ENCODE assay signal across 8 cellular contexts in the genomic region with DNA sequence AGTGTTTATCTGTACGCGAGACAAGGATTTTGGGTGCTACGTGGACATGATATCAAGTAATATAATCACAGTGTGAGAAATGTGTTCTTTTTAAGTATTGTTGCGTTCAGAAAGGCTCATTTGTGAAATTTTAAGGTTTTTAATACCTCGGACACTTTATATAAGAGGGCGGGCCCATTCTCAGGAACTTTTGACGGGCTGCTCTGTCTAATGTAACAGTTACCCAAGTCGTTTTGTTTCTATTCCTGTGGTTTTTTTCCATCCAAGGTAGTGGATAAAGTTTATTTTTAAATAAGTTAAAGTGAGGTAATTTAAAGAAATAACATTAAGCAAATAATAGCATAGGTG. TPM values are rescaled to one million over a fixed set of nuclear protein-coding genes. Genes with fewer than 3 reads are reported as not detected.
DNase-seq lines count a peak whose midpoint lies in the region; FAIRE-seq and TF ChIP-seq lines count a peak whose summit lies in the region.

No MANE protein-coding gene starts in this region.

- H3K9ac ChIP-seq in astrocyte (ENCODE audit: low read length) (peak overlapping the region; percentile 98), liver (ENCODE audit: low read depth in 1 of 2, low read length in 2 of 2) (peak overlapping the region; percentile 90 to 100)

- H3K4me3 ChIP-seq in astrocyte (ENCODE audit: insufficient read depth, low read depth, low read length) (peak overlapping the region; percentile 92), liver (ENCODE audit: low read depth in 1 of 3, low read length in 3 of 3) (peak overlapping the region; percentile 82 to 96 (median 90)), thymus (ENCODE audit: low read length) (peak overlapping the region; percentile 78)

- under 1% methylated on average over 8 of the region's 8 CpGs for WGBS in liver
- WGBS in thymus: 1% methylated on average over 8 of the region's 8 CpGs

- no peak for TF ChIP-seq CTCF in astrocyte (IDR thresholded peaks at IDR 0.05; ENCODE audit: insufficient read depth, low read depth, low read length)
- TF ChIP-seq CTCF in liver (IDR thresholded peaks at IDR 0.05; ENCODE audit: low read depth, low read length, missing input control): no peak
- no peak for TF ChIP-seq CTCF in GM10266 (IDR thresholded peaks at IDR 0.05; ENCODE audit: control insufficient read depth, insufficient read depth, low read depth, missing control alignments)

- POLR2A ChIA-PET in activated CD4-positive, alpha-beta T cell treated with anti-CD3 and anti-CD28 coated beads, Interleukin-2, amount 10 ng/mL, durations not matched to agents 7 days and 5 days (lab: Charles Lee): no interaction called here

- H3K4me1 ChIP-seq in astrocyte (ENCODE audit: insufficient read depth, low read length) (peaks cover 23% of the 10 kb centered on the region), liver (ENCODE audit: control insufficient read depth in 4 of 4, insufficient read depth in 4 of 4, low read length in 3 of 4) (peaks cover 8 to 22% (median 17%) of the 10 kb centered on the region in 4 donors), thymus (ENCODE audit: control insufficient read depth, insufficient read depth, low read length) (peaks cover 6% of the 10 kb centered on the region)

- H3K79me2 ChIP-seq in astrocyte (ENCODE audit: insufficient read depth, low read length): peaks cover 45% of the 10 kb centered on the region

- H3K4me1 Mint-ChIP-seq in activated CD4-positive, alpha-beta T cell treated with anti-CD3 and anti-CD28 coated beads, Interleukin-2, amount 10 ng/mL, durations not matched to agents 7 days and 5 days: peaks cover 45% of the 10 kb centered on the region
- H3K4me1 Mint-ChIP-seq in astrocyte (ENCODE audit: low read depth, unreplicated experiment): peaks cover 20% of the 10 kb centered on the region

- no peak for TF ChIP-seq RAD21 in liver (IDR thresholded peaks at IDR 0.05)

- peaks cover 24% of the 10 kb centered on the region for H3K36me3 Mint-ChIP-seq in activated CD4-positive, alpha-beta T cell treated with anti-CD3 and anti-CD28 coated beads, Interleukin-2, amount 10 ng/mL, durations not matched to agents 7 days and 5 days (ENCODE audit: low read depth)
- H3K36me3 Mint-ChIP-seq in astrocyte (ENCODE audit: low read depth, unreplicated experiment): peaks cover 7% of the 10 kb centered on the region

- H2AFZ ChIP-seq in astrocyte (ENCODE audit: low read depth, low read length): peak overlapping the region; percentile 86

- H3K36me3 ChIP-seq in astrocyte (ENCODE audit: insufficient read depth, low read length) (peaks cover 13% of the 10 kb centered on the region), liver (ENCODE audit: control insufficient read depth in 4 of 4, insufficient read depth in 3 of 4, low read depth in 1 of 4, low read length in 3 of 4) (peaks cover 0 to 14% (median 8%) of the 10 kb centered on the region in 4 donors), thymus (ENCODE audit: control insufficient read depth, insufficient read depth) (peaks cover 8% of the 10 kb centered on the region)

- peaks cover 2% of the 10 kb centered on the region for H3K9me3 Mint-ChIP-seq in activated CD4-positive, alpha-beta T cell treated with anti-CD3 and anti-CD28 coated beads, Interleukin-2, amount 10 ng/mL, durations not matched to agents 7 days and 5 days
- peaks cover 3% of the 10 kb centered on the region for H3K9me3 Mint-ChIP-seq in astrocyte (ENCODE audit: unreplicated experiment)

- H3K27me3 ChIP-seq in astrocyte (ENCODE audit: insufficient read depth, low read length) (no peaks in the 10 kb centered on the region), liver (ENCODE audit: control insufficient read depth in 4 of 4, insufficient read depth in 4 of 4, low read length in 3 of 4) (no peaks in the 10 kb centered on the region), thymus (ENCODE audit: control insufficient read depth, insufficient read depth) (no peaks in the 10 kb centered on the region)

- H3K9me3 ChIP-seq in astrocyte (ENCODE audit: insufficient read depth, low read depth, low read length) (no peaks in the 10 kb centered on the region), liver (ENCODE audit: control insufficient read depth in 4 of 4, low read length in 3 of 4) (no peaks in the 10 kb centered on the region), thymus (ENCODE audit: control insufficient read depth) (no peaks in the 10 kb centered on the region)

- peak overlapping the region; percentile 97 for H3K27ac Mint-ChIP-seq in activated CD4-positive, alpha-beta T cell treated with anti-CD3 and anti-CD28 coated beads, Interleukin-2, amount 10 ng/mL, durations not matched to agents 7 days and 5 days
- peak overlapping the region; percentile 98 for H3K27ac Mint-ChIP-seq in astrocyte (ENCODE audit: unreplicated experiment)

- H3K27ac ChIP-seq in astrocyte (ENCODE audit: low read depth, low read length): peak overlapping the region; percentile 87
- H3K27ac ChIP-seq in liver (ENCODE audit: low read depth in 1 of 2, low read length in 2 of 2): peak overlapping the region; percentile 65 to 66
- H3K27ac ChIP-seq in thymus (ENCODE audit: low read depth): peak overlapping the region; percentile 85

- H3K4me3 Mint-ChIP-seq in activated CD4-positive, alpha-beta T cell treated with anti-CD3 and anti-CD28 coated beads, Interleukin-2, amount 10 ng/mL, durations not matched to agents 7 days and 5 days: peak overlapping the region; percentile 98
- peak overlapping the region; percentile 98 for H3K4me3 Mint-ChIP-seq in astrocyte (ENCODE audit: unreplicated experiment)

- peak overlapping the region; percentile 90 for H3K4me2 ChIP-seq in astrocyte (ENCODE audit: low read length)

- peaks cover 41% of the 10 kb centered on the region for H4K20me1 ChIP-seq in astrocyte (ENCODE audit: insufficient read depth, low read length)

- CTCF ChIA-PET in activated CD4-positive, alpha-beta T cell treated with anti-CD3 and anti-CD28 coated beads, Interleukin-2, amount 10 ng/mL, durations not matched to agents 7 days and 5 days (lab: Charles Lee): interaction anchor here (0.9 to 1.5 kb wide), 4 partner anchors 47 to 125 kb away, joined by 3 to 4 read pairs (median 4); partner anchors contain the start of gene REEP5

- FAIRE-seq in astrocyte (lab: Jason Lieb, UNC): no peak

- peaks cover 8% of the 10 kb centered on the region for H3K27me3 Mint-ChIP-seq in activated CD4-positive, alpha-beta T cell treated with anti-CD3 and anti-CD28 coated beads, Interleukin-2, amount 10 ng/mL, durations not matched to agents 7 days and 5 days
- H3K27me3 Mint-ChIP-seq in astrocyte (ENCODE audit: low read depth, unreplicated experiment): no peaks in the 10 kb centered on the region

- no peak for DNase-seq in activated CD4-positive, alpha-beta T cell treated with anti-CD3 and anti-CD28 coated beads, Interleukin-2, amount 10 ng/mL, durations not matched to agents 7 days and 5 days
- no peak for DNase-seq in activated CD4-positive, alpha-beta T cell treated with anti-CD3 and anti-CD28 coated beads for 4 hours
- DNase-seq in astrocyte (ENCODE audit: low read depth) (no peak), GM10266 (ENCODE audit: extremely low spot score) (no peak), germinal center (ENCODE audit: low spot score) (no peak), NCI-H82 (lab: John Stamatoyannopoulos, UW) (no peak)

TF ChIP-seq in liver, 16 proteins besides CTCF, POLR2A, EP300 and RAD21 (continues in another document):
- TF ChIP-seq FOXA1 (IDR thresholded peaks at IDR 0.05) (no peak), ZBTB33 (IDR thresholded peaks at IDR 0.05) (no peak), MAX (IDR thresholded peaks at IDR 0.05) (no peak), SP1 (IDR thresholded peaks at IDR 0.05) (no peak), NR2F2 (IDR thresholded peaks at IDR 0.05) (no peak), TAF1 (conservative IDR thresholded peaks at IDR 0.05) (no peak)

RNA-seq across cellular contexts. Expression of gene SRP19, which starts 0.5 kb away (rescaled TPM):
- total RNA-seq in activated CD4-positive, alpha-beta T cell treated with anti-CD3 and anti-CD28 coated beads, Interleukin-2, amount 10 ng/mL, durations not matched to agents 7 days and 5 days: 10 to 100 TPM; 51.9 to 64.3 TPM
- total RNA-seq in astrocyte (73.1 and 73.5 TPM in 2 replicates), liver (10 to 100 TPM; 22.0 to 49.4 TPM)
- polyA plus RNA-seq in liver (10 to 100 TPM; 52.2 to 65.5 TPM), thymus (165 TPM)
